Comparison of ENCODE assay signal across 12 cellular contexts in genomic region chr14:20295067-20295466, GRCh38. TPM values are rescaled to one million over a fixed set of nuclear protein-coding genes. Genes with fewer than 3 reads are reported as not detected.
DNase-seq lines count a peak whose midpoint lies in the region; ATAC-seq lines count a peak whose summit lies in the region.
"Had no signal": no experiment of that assay in that cellular context is flagged by ENCODE, and none has a peak within 500 bp of the region (broad histone marks: within the 10 kb centered on the region; RNA-seq: fewer than 3 reads in every experiment).

No MANE protein-coding gene starts in this region.

- H3K36me3 Mint-ChIP-seq in naive B cell: peaks cover 18 to 54% of the 10 kb centered on the region in 2 donors

- no peaks in the 10 kb centered on the region for H3K27me3 Mint-ChIP-seq in naive B cell
- H3K27me3 Mint-ChIP-seq: T-cell had no signal

- peaks cover 11 to 20% (median 14%) of the 10 kb centered on the region in 3 donors for H3K4me1 Mint-ChIP-seq in naive B cell
- H3K4me1 Mint-ChIP-seq: neural crest cell, T-cell had no signal

- H3K27ac Mint-ChIP-seq in naive B cell: peak overlapping the region in 5 of 6 donors; percentile 3 to 68 (median 30)

- DNase-seq in naive B cell (peak; percentile 13), superior temporal gyrus (ENCODE audit: extremely low spot score) (no peak), occipital lobe (lab: John Stamatoyannopoulos, UW) (no peak)
- no peak for DNase-seq in activated T-cell treated with anti-CD3 and anti-CD28 coated beads, Interleukin-2, amount 50 U/mL, for 1 hour
- DNase-seq: NCI-H2171 treated with DMSO at 0.1 percent for 48 hours; stimulated activated CD4-positive, alpha-beta T cell treated with anti-CD3 and anti-CD28 coated beads, Interleukin-2, amount 100 ng/mL, for 48 hours; T-cell had no signal

- ATAC-seq in GM18907 (IDR thresholded peaks at IDR 0.05; ENCODE audit: unreplicated experiment): peak; percentile 93
- ATAC-seq in GM21825 (IDR thresholded peaks at IDR 0.05; ENCODE audit: unreplicated experiment): peak; percentile 85
- peak; percentile 97 for ATAC-seq in HG03432 (IDR thresholded peaks at IDR 0.05; ENCODE audit: unreplicated experiment)
- ATAC-seq in naive B cell (ENCODE audit: low read depth in 2 of 2): peak; percentile 77 to 87
- ATAC-seq: T-cell had no signal

- H3K9me3 Mint-ChIP-seq in naive B cell: no peaks in the 10 kb centered on the region
- H3K9me3 Mint-ChIP-seq: neural crest cell, T-cell had no signal

- H3K4me3 Mint-ChIP-seq in naive B cell: peak overlapping the region in 1 of 8 donors; percentile 30
- H3K4me3 Mint-ChIP-seq: neural crest cell, T-cell had no signal

RNA-seq across cellular contexts. Expression of gene TTC5, which starts 10.7 kb away (rescaled TPM):
- 10 to 100 TPM; 21.8 to 28.5 (median 26.6) TPM for polyA plus RNA-seq in naive B cell (ENCODE audit: low read depth in 6 of 6)
- total RNA-seq in occipital lobe: 41.3 TPM

RNA-seq across cellular contexts. Expression of gene CCNB1IP1, which starts 38.0 kb away (rescaled TPM):
- polyA plus RNA-seq in naive B cell (ENCODE audit: low read depth in 6 of 6): 10 to 100 TPM; 24.9 to 44.6 (median 32.7) TPM
- total RNA-seq in occipital lobe: 86.3 TPM

RNA-seq across cellular contexts. Expression of gene PARP2, which starts 48.4 kb away (rescaled TPM):
- 10 to 100 TPM in 3 of 6 donors, 1 to 10 TPM in 3; 6.2 to 17.0 (median 10.6) TPM for polyA plus RNA-seq in naive B cell (ENCODE audit: low read depth in 6 of 6)
- total RNA-seq in occipital lobe: 17.2 TPM

RNA-seq across cellular contexts. Expression of gene OR11H4, which starts 56.0 kb away (rescaled TPM):
- polyA plus RNA-seq in naive B cell (ENCODE audit: low read depth in 6 of 6): not detected
- total RNA-seq in occipital lobe: not detected
- total RNA-seq: dermis microvascular lymphatic vessel endothelial cell, neural crest cell, T-cell had no signal
